Comparison of ENCODE assay signal across 14 cellular contexts in the genomic region with DNA sequence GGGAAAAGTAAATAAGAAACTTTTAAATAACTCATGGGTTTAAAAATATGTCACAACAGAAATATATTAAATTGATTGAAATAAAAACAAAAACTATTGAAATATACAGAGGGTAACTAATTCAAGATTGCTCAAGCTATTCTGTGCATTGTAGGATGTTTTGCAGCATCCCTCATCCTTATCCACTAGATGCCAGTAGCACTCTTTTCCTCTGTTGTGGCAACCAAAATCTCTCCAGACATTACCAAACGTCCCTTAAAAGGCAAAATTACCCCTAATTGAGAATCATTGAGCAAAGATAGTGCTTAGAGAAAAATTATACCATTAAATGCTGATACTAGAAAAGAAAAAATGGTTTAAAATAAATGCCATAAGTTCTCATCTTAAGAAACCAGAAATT.
A peak's percentile ranks its signal among the peaks of the same experiment; 100 is the strongest.
DNase-seq lines count a peak whose midpoint lies in the region; ATAC-seq and TF ChIP-seq lines count a peak whose summit lies in the region.
"Had no signal": no experiment of that assay in that cellular context is flagged by ENCODE, and none has a peak within 500 bp of the region (broad histone marks: within the 10 kb centered on the region; RNA-seq: fewer than 3 reads in every experiment).

No MANE protein-coding gene starts in this region.

- H3K27me3 ChIP-seq in cardiac muscle cell, result no peaks in the 10 kb centered on the region
- H3K27me3 ChIP-seq: BLaER1, uterus had no signal

- POLR2A ChIA-PET in RWPE1 (lab: Yijun Ruan, JAX; ENCODE audit: low non-redundant PET), result no interaction called here

- intact Hi-C loops in Right ventricle myocardium inferior (cut with DNase I) (no loop called here), lower leg skin (cut with DNase I; ENCODE audit: low total_unique reads) (no loop called here), left colon (cut with DNase I, micrococcal nuclease) (no loop called here)

- H3K9me3 ChIP-seq in cardiac muscle cell (ENCODE audit: low read depth), result no peaks in the 10 kb centered on the region
- H3K9me3 ChIP-seq: HAP-1 had no signal

- TF ChIP-seq POLR2A in lower leg skin (IDR thresholded peaks at IDR 0.05), result no peak

- H3K4me3 ChIP-seq in cardiac muscle cell (no peak overlapping the region), fibroblast of pulmonary artery (replicated peaks; ENCODE audit: low read depth, low read length) (no peak overlapping the region), lower leg skin (ENCODE audit: low read depth, poor library complexity, severe bottlenecking) (no peak overlapping the region)
- H3K4me3 ChIP-seq: BLaER1, HAP-1, uterus had no signal

- CTCF ChIA-PET in RWPE1 (lab: Yijun Ruan, JAX), result interaction anchor here (0.7 kb wide), 2 partner anchors 9 to 768 kb away, joined by 4 to 6 read pairs; no protein-coding TSS in a partner anchor

- 0 to 10% methylated on average over 1 of the region's 1 CpG for WGBS in lower leg skin, 2 donors

- no peaks in the 10 kb centered on the region for H3K4me1 ChIP-seq in cardiac muscle cell (ENCODE audit: low read depth)
- H3K4me1 ChIP-seq: BLaER1, HAP-1, uterus had no signal

- H3K36me3 ChIP-seq in cardiac muscle cell, result no peaks in the 10 kb centered on the region
- H3K36me3 ChIP-seq: BLaER1, HAP-1, uterus had no signal

- H3K27ac ChIP-seq in cardiac muscle cell (no peak overlapping the region), RWPE1 (no peak overlapping the region)
- H3K27ac ChIP-seq: BLaER1, uterus had no signal

- ATAC-seq in Right ventricle myocardium inferior (no peak), GM21737 (IDR thresholded peaks at IDR 0.05; ENCODE audit: unreplicated experiment) (no peak), left colon (no peak), HG02571 (IDR thresholded peaks at IDR 0.05; ENCODE audit: unreplicated experiment) (no peak)
- ATAC-seq: activated naive CD8-positive, alpha-beta T cell treated with anti-CD3 and anti-CD28 coated beads, Interleukin-2, amount 50 U/mL, for 24 hours had no signal

- TF ChIP-seq CTCF in cardiac muscle cell (IDR thresholded peaks at IDR 0.05; ENCODE audit: low read depth, low read length) (peak; percentile 44), RWPE1 (conservative IDR thresholded peaks at IDR 0.05; ENCODE audit: low read depth) (peak; percentile 46), fibroblast of pulmonary artery (IDR thresholded peaks at IDR 0.05; ENCODE audit: low read length, missing control alignments) (peak; percentile 53), lower leg skin (IDR thresholded peaks at IDR 0.05) (no peak)

- DNase-seq in cardiac muscle cell (ENCODE audit: low read depth in 1 of 2, low spot score in 1 of 2) (peak in 1 of 2 donors; percentile 39), Right ventricle myocardium inferior (ENCODE audit: missing footprints) (no peak), RWPE1 (ENCODE audit: low spot score) (no peak), fibroblast of pulmonary artery (ENCODE audit: low read depth) (peak; percentile 41), lower leg skin (ENCODE audit: low spot score in 2 of 2) (no peak), left colon (no peak)
- DNase-seq: activated CD4-positive, alpha-beta T cell treated with anti-CD3 and anti-CD28 coated beads, Interleukin-2, amount 50 U/mL, for 4 hours; activated naive CD8-positive, alpha-beta T cell treated with anti-CD3 and anti-CD28 coated beads, Interleukin-2, amount 50 U/mL, for 24 hours; head of caudate nucleus; uterus had no signal

Comparison
In these comparisons a context has a peak if more than half of its experiments do, and no peak if none do; other contexts are left out.
1. CTCF ChIP-seq: peak in cardiac muscle cell (single experiment), RWPE1 (single experiment) and fibroblast of pulmonary artery (single experiment); none in lower leg skin (0 of 3).